In genomic region chr20:3995067-3995748, GRCh38 we compare ENCODE assay signal across 11 cellular contexts. TPM values are rescaled to one million over a fixed set of nuclear protein-coding genes. Genes with fewer than 3 reads are reported as not detected.
A peak's percentile ranks its signal among the peaks of the same experiment; 100 is the strongest.
DNase-seq lines count a peak whose midpoint lies in the region; ATAC-seq and TF ChIP-seq lines count a peak whose summit lies in the region.
"Had no signal": no experiment of that assay in that cellular context is flagged by ENCODE, and none has a peak within 500 bp of the region (broad histone marks: within the 10 kb centered on the region; RNA-seq: fewer than 3 reads in every experiment).

No MANE protein-coding gene starts in this region.

- ATAC-seq in HG03159 (IDR thresholded peaks at IDR 0.05; ENCODE audit: unreplicated experiment): no peak

- H3K27me3 Mint-ChIP-seq in osteocyte (ENCODE audit: unreplicated experiment): no peaks in the 10 kb centered on the region

- peaks cover 1% of the 10 kb centered on the region for H3K36me3 Mint-ChIP-seq in osteocyte (ENCODE audit: unreplicated experiment)

- TF ChIP-seq CTCF in osteocyte (IDR thresholded peaks at IDR 0.05): no peak

- H3K9me3 Mint-ChIP-seq in osteocyte (ENCODE audit: unreplicated experiment): no peaks in the 10 kb centered on the region

- no peak overlapping the region for H3K4me3 Mint-ChIP-seq in osteocyte (ENCODE audit: unreplicated experiment)

- peaks cover 20% of the 10 kb centered on the region for H3K4me1 Mint-ChIP-seq in osteocyte (ENCODE audit: unreplicated experiment)

- peak overlapping the region; percentile 64 for H3K27ac Mint-ChIP-seq in osteocyte (ENCODE audit: unreplicated experiment)

- peak; percentile 15 for DNase-seq in NCI-H82 (lab: John Stamatoyannopoulos, UW)
- DNase-seq in NCI-H82 treated with DMSO at 0.1 percent for 48 hours (lab: John Stamatoyannopoulos, UW; ENCODE audit: unreplicated experiment): no peak
- peak; percentile 62 for DNase-seq in LHCN-M2 (ENCODE audit: low read depth)
- DNase-seq in amniotic epithelial cell (ENCODE audit: low read depth): peak; percentile 57
- no peak for DNase-seq in osteocyte (ENCODE audit: extremely low spot score, unreplicated experiment)
- DNase-seq in H4 (ENCODE audit: low spot score): no peak
- no peak for DNase-seq in NCI-H187 (lab: John Stamatoyannopoulos, UW)
- DNase-seq: heart left ventricle, NCI-H1092, small intestine had no signal

RNA-seq across cellular contexts. Expression of gene RNF24, which starts 20.1 kb away (rescaled TPM):
- total RNA-seq in LHCN-M2 (2014; rRNA removed): 21.7 and 26.5 TPM in 2 replicates
- 18.3 TPM for polyA plus RNA-seq in LHCN-M2 (2012)
- 17.5 and 18.5 TPM in 2 replicates for total RNA-seq in osteocyte
- total RNA-seq in H4 (2014; rRNA removed; shearing (Covaris generic)): 11.6 and 15.7 TPM in 2 replicates

Comparison
In these comparisons a context has a peak if more than half of its experiments do, and no peak if none do; other contexts are left out.
1. DNase-seq: peak in NCI-H82 (single experiment), LHCN-M2 (single experiment) and amniotic epithelial cell (single experiment); none in NCI-H82 treated with DMSO at 0.1 percent for 48 hours (single experiment), osteocyte (single experiment), H4 (single experiment) and NCI-H187 (0 of 2).